15 cellular contexts compared by ENCODE assay signal in genomic region chr11:73245461-73245860, GRCh38. TPM values are rescaled to one million over a fixed set of nuclear protein-coding genes. Genes with fewer than 3 reads are reported as not detected.
A peak's percentile ranks its signal among the peaks of the same experiment; 100 is the strongest.
DNase-seq lines count a peak whose midpoint lies in the region; ATAC-seq and TF ChIP-seq lines count a peak whose summit lies in the region.
"Had no signal": no experiment of that assay in that cellular context is flagged by ENCODE, and none has a peak within 500 bp of the region (broad histone marks: within the 10 kb centered on the region; RNA-seq: fewer than 3 reads in every experiment).

No MANE protein-coding gene starts in this region.

- no peak overlapping the region for H2BK5ac ChIP-seq in neuronal stem cell (ENCODE audit: low read length)

- H3K4me1 ChIP-seq in neuronal stem cell (ENCODE audit: control insufficient read depth in 2 of 2, insufficient read depth in 1 of 2, low read depth in 1 of 2, low read length in 2 of 2) (peaks cover 2 to 18% of the 10 kb centered on the region in 2 donors), tibial artery (peaks cover 0 to 38% (median 13%) of the 10 kb centered on the region in 4 donors), colonic mucosa (no peaks in the 10 kb centered on the region)

- no peak overlapping the region for H3K4me3 Mint-ChIP-seq in activated naive CD8-positive, alpha-beta T cell treated with anti-CD3 and anti-CD28 coated beads, Interleukin-2, amount 10 ng/mL, durations not matched to agents 7 days and 5 days
- H3K4me3 Mint-ChIP-seq in activated naive CD8-positive, alpha-beta T cell treated with anti-CD3 and anti-CD28 coated beads, Interleukin-2, amount 50 U/mL, for 24 hours = no peak overlapping the region

- H2BK120ac ChIP-seq in neuronal stem cell (ENCODE audit: low read depth, low read length) = no peak overlapping the region

- peaks cover 14% of the 10 kb centered on the region for H3K27me3 Mint-ChIP-seq in activated naive CD8-positive, alpha-beta T cell treated with anti-CD3 and anti-CD28 coated beads, Interleukin-2, amount 10 ng/mL, durations not matched to agents 7 days and 5 days
- H3K27me3 Mint-ChIP-seq in activated naive CD8-positive, alpha-beta T cell treated with anti-CD3 and anti-CD28 coated beads, Interleukin-2, amount 50 U/mL, for 24 hours = peaks cover 3% of the 10 kb centered on the region

- no peaks in the 10 kb centered on the region for H3K79me1 ChIP-seq in neuronal stem cell (ENCODE audit: low read depth, low read length)

- WGBS in neuronal stem cell (ENCODE audit: extremely low coverage in 2 of 2, insufficient read length in 2 of 2, insufficient replicate concordance in 1 of 2), 2 donors = no CpG with 5 or more reads among the region's 6 CpGs

- intact Hi-C loops in tibial artery (cut with DNase I; ENCODE audit: low total_unique reads) = no loop called here
- intact Hi-C loops in colonic mucosa (cut with DNase I) = loop anchor here (10.0 kb wide), 1 partner anchor 321 kb away; no protein-coding TSS in a partner anchor

- no peak overlapping the region for H2AK5ac ChIP-seq in neuronal stem cell (ENCODE audit: low read depth, low read length)

- peak; percentile 2 for DNase-seq in activated naive CD8-positive, alpha-beta T cell treated with anti-CD3 and anti-CD28 coated beads, Interleukin-2, amount 10 ng/mL, durations not matched to agents 7 days and 5 days
- no peak for DNase-seq in activated naive CD8-positive, alpha-beta T cell treated with anti-CD3 and anti-CD28 coated beads, Interleukin-2, amount 50 U/mL, for 24 hours
- DNase-seq in RPMI7951 (ENCODE audit: low read depth) (peak; percentile 19), neuronal stem cell (ENCODE audit: low spot score) (no peak), tibial artery (peak in 1 of 2 donors; percentile 25), colonic mucosa (no peak)
- DNase-seq: GF-D8, GOT3, NCI-H2171 treated with DMSO at 0.1 percent for 48 hours, NCI-H446 treated with DMSO at 0.1 percent for 48 hours, NCI-H748 treated with DMSO at 0.1 percent for 48 hours, SHP77 had no signal

- peaks cover 27% of the 10 kb centered on the region for H3K4me1 Mint-ChIP-seq in activated naive CD8-positive, alpha-beta T cell treated with anti-CD3 and anti-CD28 coated beads, Interleukin-2, amount 10 ng/mL, durations not matched to agents 7 days and 5 days
- H3K4me1 Mint-ChIP-seq in activated naive CD8-positive, alpha-beta T cell treated with anti-CD3 and anti-CD28 coated beads, Interleukin-2, amount 50 U/mL, for 24 hours = peaks cover 9% of the 10 kb centered on the region

- H3K9me3 ChIP-seq in neuronal stem cell (replicated peaks in 1 of 2; ENCODE audit: control insufficient read depth in 2 of 2, insufficient read depth in 1 of 2, low read depth in 1 of 2, low read length in 2 of 2) (no peaks in the 10 kb centered on the region), tibial artery (no peaks in the 10 kb centered on the region), colonic mucosa (no peaks in the 10 kb centered on the region)

- H3K36me3 ChIP-seq in neuronal stem cell (replicated peaks in 1 of 2; ENCODE audit: control insufficient read depth in 2 of 2, insufficient read depth in 2 of 2, low read length in 2 of 2) (no peaks in the 10 kb centered on the region), tibial artery (no peaks in the 10 kb centered on the region), colonic mucosa (no peaks in the 10 kb centered on the region)

- H3K14ac ChIP-seq in neuronal stem cell (ENCODE audit: low read length) = no peak overlapping the region

- TF ChIP-seq CTCF in tibial artery (IDR thresholded peaks at IDR 0.05) (no peak), colonic mucosa (IDR thresholded peaks at IDR 0.05) (no peak)

- H3K4me3 ChIP-seq in neuronal stem cell (ENCODE audit: low read length in 2 of 2) = no peak overlapping the region
- H3K4me3 ChIP-seq in tibial artery = no peak overlapping the region
- H3K4me3 ChIP-seq in colonic mucosa = no peak overlapping the region

- no peak for ATAC-seq in activated naive CD8-positive, alpha-beta T cell treated with anti-CD3 and anti-CD28 coated beads, Interleukin-2, amount 10 ng/mL, durations not matched to agents 7 days and 5 days (ENCODE audit: low read depth)
- ATAC-seq in activated naive CD8-positive, alpha-beta T cell treated with anti-CD3 and anti-CD28 coated beads, Interleukin-2, amount 50 U/mL, for 24 hours = no peak
- ATAC-seq in GM21619 (IDR thresholded peaks at IDR 0.05; ENCODE audit: unreplicated experiment) (no peak), GM21825 (IDR thresholded peaks at IDR 0.05; ENCODE audit: unreplicated experiment) (no peak)

- no peaks in the 10 kb centered on the region for H3K27me3 ChIP-seq in neuronal stem cell (ENCODE audit: control insufficient read depth in 3 of 3, insufficient read depth in 3 of 3, low read depth in 1 of 3, low read length in 3 of 3)
- H3K27me3 ChIP-seq in tibial artery = no peaks in the 10 kb centered on the region
- H3K27me3 ChIP-seq in colonic mucosa = no peaks in the 10 kb centered on the region

- H2BK12ac ChIP-seq in neuronal stem cell (ENCODE audit: low read length) = no peak overlapping the region

- H2BK15ac ChIP-seq in neuronal stem cell (ENCODE audit: low read length) = no peak overlapping the region

- H3K23ac ChIP-seq in neuronal stem cell (ENCODE audit: low read depth, low read length, poor library complexity) = no peak overlapping the region

- H3K36me3 Mint-ChIP-seq in activated naive CD8-positive, alpha-beta T cell treated with anti-CD3 and anti-CD28 coated beads, Interleukin-2, amount 10 ng/mL, durations not matched to agents 7 days and 5 days = no peaks in the 10 kb centered on the region
- no peaks in the 10 kb centered on the region for H3K36me3 Mint-ChIP-seq in activated naive CD8-positive, alpha-beta T cell treated with anti-CD3 and anti-CD28 coated beads, Interleukin-2, amount 50 U/mL, for 24 hours (ENCODE audit: low read depth)

- peak overlapping the region; percentile 33 for H2AFZ ChIP-seq in neuronal stem cell (ENCODE audit: low read length)

- H3K9me3 Mint-ChIP-seq in activated naive CD8-positive, alpha-beta T cell treated with anti-CD3 and anti-CD28 coated beads, Interleukin-2, amount 10 ng/mL, durations not matched to agents 7 days and 5 days = no peaks in the 10 kb centered on the region
- no peaks in the 10 kb centered on the region for H3K9me3 Mint-ChIP-seq in activated naive CD8-positive, alpha-beta T cell treated with anti-CD3 and anti-CD28 coated beads, Interleukin-2, amount 50 U/mL, for 24 hours

- POLR2A ChIA-PET in activated naive CD8-positive, alpha-beta T cell treated with anti-CD3 and anti-CD28 coated beads, Interleukin-2, amount 10 ng/mL, durations not matched to agents 7 days and 5 days (lab: Charles Lee) = no interaction called here

- H3K18ac ChIP-seq in neuronal stem cell (ENCODE audit: low read length) = peak overlapping the region; percentile 11

- no peak overlapping the region for H3K4me2 ChIP-seq in neuronal stem cell (ENCODE audit: insufficient read depth, low read length, poor library complexity, severe bottlenecking)

- H3K9ac ChIP-seq in neuronal stem cell (ENCODE audit: low read depth, low read length, poor library complexity) (no peak overlapping the region), colonic mucosa (ENCODE audit: low read depth in 2 of 2, low read length in 2 of 2) (no peak overlapping the region)

- H4K8ac ChIP-seq in neuronal stem cell (ENCODE audit: low read depth, low read length) = no peak overlapping the region

- H3K27ac ChIP-seq in neuronal stem cell (replicated peaks; ENCODE audit: low read length) (no peak overlapping the region), tibial artery (peak overlapping the region; percentile 24 to 43), colonic mucosa (no peak overlapping the region)
- H3K27ac ChIP-seq: C4-2B had no signal

- H3K4ac ChIP-seq in neuronal stem cell (ENCODE audit: low read length) = no peak overlapping the region

- H4K91ac ChIP-seq in neuronal stem cell (ENCODE audit: low read depth, low read length, poor library complexity) = no peak overlapping the region

- no peak overlapping the region for H3K27ac Mint-ChIP-seq in activated naive CD8-positive, alpha-beta T cell treated with anti-CD3 and anti-CD28 coated beads, Interleukin-2, amount 10 ng/mL, durations not matched to agents 7 days and 5 days
- no peak overlapping the region for H3K27ac Mint-ChIP-seq in activated naive CD8-positive, alpha-beta T cell treated with anti-CD3 and anti-CD28 coated beads, Interleukin-2, amount 50 U/mL, for 24 hours

RNA-seq across cellular contexts. Expression of gene P2RY6, which starts 26.7 kb away (rescaled TPM):
- total RNA-seq in activated naive CD8-positive, alpha-beta T cell treated with anti-CD3 and anti-CD28 coated beads, Interleukin-2, amount 10 ng/mL, durations not matched to agents 7 days and 5 days = under 1 TPM in 1 of 2 experiments, not detected in 1; 0.44 TPM
- total RNA-seq in RPMI7951 (2014; rRNA removed; shearing (Covaris generic)) = 6.0 and 9.9 TPM in 2 replicates
- 0.14 TPM for polyA plus RNA-seq in neuronal stem cell (2013, experiment 1 of 2)
- polyA plus RNA-seq in neuronal stem cell (2013, experiment 2 of 2) = 0.17 TPM
- total RNA-seq in colonic mucosa = 1 to 10 TPM in 1 of 2 donors, under 1 TPM in 1; 0.91 to 1.4 TPM

RNA-seq across cellular contexts. Expression of gene P2RY2, which starts 27.4 kb away (rescaled TPM):
- total RNA-seq in activated naive CD8-positive, alpha-beta T cell treated with anti-CD3 and anti-CD28 coated beads, Interleukin-2, amount 10 ng/mL, durations not matched to agents 7 days and 5 days = not detected
- total RNA-seq in RPMI7951 (2014; rRNA removed; shearing (Covaris generic)) = 1.3 and 2.2 TPM in 2 replicates
- polyA plus RNA-seq in neuronal stem cell (2013, experiment 1 of 2) = 1.2 TPM
- polyA plus RNA-seq in neuronal stem cell (2013, experiment 2 of 2) = 1.2 TPM
- 10 to 100 TPM; 17.6 to 27.4 TPM for total RNA-seq in colonic mucosa

Comparison
In these comparisons a context has a peak if more than half of its experiments do, and no peak if none do; other contexts are left out.
1. DNase-seq: peak in activated naive CD8-positive, alpha-beta T cell treated with anti-CD3 and anti-CD28 coated beads, Interleukin-2, amount 10 ng/mL, durations not matched to agents 7 days and 5 days (single experiment) and RPMI7951 (single experiment); none in activated naive CD8-positive, alpha-beta T cell treated with anti-CD3 and anti-CD28 coated beads, Interleukin-2, amount 50 U/mL, for 24 hours (single experiment), neuronal stem cell (single experiment) and colonic mucosa (single experiment).
2. H3K27ac ChIP-seq: peak in tibial artery (2 of 2); none in neuronal stem cell (single experiment) and colonic mucosa (single experiment).